Comparison of ENCODE assay signal across 9 cellular contexts in genomic region chr3:51686512-51687215, GRCh38. TPM values are rescaled to one million over a fixed set of nuclear protein-coding genes. Genes with fewer than 3 reads are reported as not detected.
A peak's percentile ranks its signal among the peaks of the same experiment; 100 is the strongest.
DNase-seq lines count a peak whose midpoint lies in the region; ATAC-seq and TF ChIP-seq lines count a peak whose summit lies in the region.
"Had no signal": no experiment of that assay in that cellular context is flagged by ENCODE, and none has a peak within 500 bp of the region (broad histone marks: within the 10 kb centered on the region; RNA-seq: fewer than 3 reads in every experiment).

No MANE protein-coding gene starts in this region.

- peak; percentile 65 for ATAC-seq in HG02759 (IDR thresholded peaks at IDR 0.05; ENCODE audit: unreplicated experiment)
- peak; percentile 94 for ATAC-seq in T-helper 17 cell
- peak; percentile 89 for ATAC-seq in activated naive CD8-positive, alpha-beta T cell treated with anti-CD3 and anti-CD28 coated beads, Interleukin-2, amount 50 U/mL, for 24 hours
- peak; percentile 53 for ATAC-seq in left lung

- peak overlapping the region; percentile 92 for H3K4me3 Mint-ChIP-seq in T-helper 17 cell
- H3K4me3 Mint-ChIP-seq in activated naive CD8-positive, alpha-beta T cell treated with anti-CD3 and anti-CD28 coated beads, Interleukin-2, amount 50 U/mL, for 24 hours, result peak overlapping the region; percentile 64

- no peak for TF ChIP-seq CTCF in left lung (IDR thresholded peaks at IDR 0.05)

- no peak overlapping the region for H3K4me3 ChIP-seq in left lung

- H3K9me3 ChIP-seq in T-helper 17 cell (ENCODE audit: control insufficient read depth, low read length, poor library complexity, severe bottlenecking) (no peaks in the 10 kb centered on the region), left lung (no peaks in the 10 kb centered on the region)

- peak overlapping the region; percentile 71 to 72 for H3K27ac ChIP-seq in left lung

- intact Hi-C loops in left lung (cut with DNase I), result no loop called here

- H3K27me3 ChIP-seq in left lung, result no peaks in the 10 kb centered on the region

- H3K9me3 Mint-ChIP-seq in activated naive CD8-positive, alpha-beta T cell treated with anti-CD3 and anti-CD28 coated beads, Interleukin-2, amount 50 U/mL, for 24 hours, result no peaks in the 10 kb centered on the region

- H3K36me3 Mint-ChIP-seq in T-helper 17 cell (ENCODE audit: low read depth), result peaks cover 16% of the 10 kb centered on the region
- peaks cover 32% of the 10 kb centered on the region for H3K36me3 Mint-ChIP-seq in activated naive CD8-positive, alpha-beta T cell treated with anti-CD3 and anti-CD28 coated beads, Interleukin-2, amount 50 U/mL, for 24 hours (ENCODE audit: low read depth)

- DNase-seq in CMK (ENCODE audit: low read depth) (peak; percentile 94), T-helper 17 cell (peak; percentile 68 to 80 (median 68)), left lung (peak; percentile 66 to 81), globus pallidus (ENCODE audit: low spot score) (no peak), NCI-H748 treated with DMSO at 0.1 percent for 48 hours (lab: John Stamatoyannopoulos, UW) (no peak)
- DNase-seq in activated naive CD8-positive, alpha-beta T cell treated with anti-CD3 and anti-CD28 coated beads, Interleukin-2, amount 50 U/mL, for 24 hours, result peak; percentile 84
- DNase-seq in stimulated activated CD8-positive, alpha-beta memory T cell treated with anti-CD3 and anti-CD28 coated beads, Interleukin-4, amount 100 ng/mL, for 24 hours (ENCODE audit: low read depth), result peak; percentile 77

- H3K4me1 Mint-ChIP-seq in T-helper 17 cell, result peaks cover 69% of the 10 kb centered on the region
- H3K4me1 Mint-ChIP-seq in activated naive CD8-positive, alpha-beta T cell treated with anti-CD3 and anti-CD28 coated beads, Interleukin-2, amount 50 U/mL, for 24 hours, result peaks cover 54% of the 10 kb centered on the region

- H3K27me3 Mint-ChIP-seq in T-helper 17 cell, result no peaks in the 10 kb centered on the region
- H3K27me3 Mint-ChIP-seq in activated naive CD8-positive, alpha-beta T cell treated with anti-CD3 and anti-CD28 coated beads, Interleukin-2, amount 50 U/mL, for 24 hours, result no peaks in the 10 kb centered on the region

- H3K4me1 ChIP-seq in left lung, result peaks cover 7 to 49% of the 10 kb centered on the region in 2 donors

- peaks cover 0 to 78% of the 10 kb centered on the region in 2 donors for H3K36me3 ChIP-seq in left lung

- peak overlapping the region; percentile 99 for H3K27ac Mint-ChIP-seq in T-helper 17 cell
- H3K27ac Mint-ChIP-seq in activated naive CD8-positive, alpha-beta T cell treated with anti-CD3 and anti-CD28 coated beads, Interleukin-2, amount 50 U/mL, for 24 hours, result peak overlapping the region; percentile 90

RNA-seq across cellular contexts. Expression of gene TEX264, which starts 15.6 kb away (rescaled TPM):
- total RNA-seq in T-helper 17 cell, result 10 to 100 TPM; 35.5 to 36.5 TPM
- total RNA-seq in left lung, result 10 to 100 TPM; 48.7 to 50.4 TPM

RNA-seq across cellular contexts. Expression of gene GRM2, which starts 20.2 kb away (rescaled TPM):
- total RNA-seq in T-helper 17 cell (1 to 10 TPM; 2.2 to 2.9 TPM), left lung (under 1 TPM; 0.21 to 0.61 TPM)
- total RNA-seq: fibroblast of villous mesenchyme had no signal

Comparison
In these comparisons a context has a peak if more than half of its experiments do, and no peak if none do; other contexts are left out.
1. DNase-seq: peak in CMK (single experiment), T-helper 17 cell (3 of 3), activated naive CD8-positive, alpha-beta T cell treated with anti-CD3 and anti-CD28 coated beads, Interleukin-2, amount 50 U/mL, for 24 hours (single experiment), left lung (2 of 2) and stimulated activated CD8-positive, alpha-beta memory T cell treated with anti-CD3 and anti-CD28 coated beads, Interleukin-4, amount 100 ng/mL, for 24 hours (single experiment); none in globus pallidus (single experiment) and NCI-H748 treated with DMSO at 0.1 percent for 48 hours (single experiment).
2. Peak in every context shown above with its lines, with median percentiles within 50 percentile points of each other: ATAC-seq.